Comparison of ENCODE assay signal across 8 cellular contexts in the genomic region with DNA sequence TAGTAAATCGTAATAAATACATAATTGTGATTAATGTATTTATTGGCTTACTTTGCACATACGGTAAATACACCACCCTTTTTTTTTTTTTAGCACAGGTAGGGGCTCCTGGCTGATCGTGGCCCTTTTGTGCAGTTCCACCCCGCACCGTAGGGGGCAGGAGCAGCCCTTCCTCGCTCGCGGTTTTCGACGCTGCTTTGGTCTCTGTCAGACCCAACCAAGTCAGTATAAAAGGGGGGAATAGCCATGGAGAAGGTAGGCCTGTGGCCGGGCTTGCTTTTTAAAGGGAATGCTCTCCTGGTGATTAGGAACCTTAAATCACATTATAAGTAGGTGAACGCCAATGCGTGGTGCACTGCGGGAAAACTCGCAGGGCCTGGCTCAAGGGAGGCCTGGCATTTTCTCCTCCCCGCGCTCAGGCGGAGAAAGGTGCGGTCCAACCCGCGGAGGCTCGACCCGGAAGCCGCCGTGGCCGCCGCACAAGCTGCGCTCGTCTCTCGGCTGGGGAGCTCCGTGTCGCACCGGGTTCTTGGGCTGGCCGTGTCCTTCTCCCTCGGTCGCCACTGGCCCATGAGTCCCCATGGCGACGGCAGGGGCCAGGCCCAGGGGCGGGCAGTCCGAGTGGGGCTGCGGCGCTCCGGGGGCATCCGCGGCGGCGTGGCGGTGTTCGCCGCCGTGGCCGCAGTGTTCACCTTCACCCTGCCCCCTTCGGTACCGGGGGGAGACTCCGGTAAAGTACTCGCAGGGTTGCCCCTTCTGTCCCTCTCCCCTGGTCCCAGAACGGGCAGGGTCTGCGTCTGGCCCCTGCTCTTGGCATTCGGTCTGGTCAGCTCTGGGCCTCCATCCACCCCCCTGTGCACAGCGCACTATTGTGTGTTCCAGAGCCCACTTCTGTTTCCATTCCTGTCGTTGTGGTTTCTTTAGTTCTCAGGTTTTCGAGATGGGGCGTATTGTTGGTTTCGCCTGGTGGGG. TPM values are rescaled to one million over a fixed set of nuclear protein-coding genes. Genes with fewer than 3 reads are reported as not detected.
DNase-seq lines count a peak whose midpoint lies in the region; ATAC-seq and TF ChIP-seq lines count a peak whose summit lies in the region.

A gene (plus strand): TSS at position 454 of the 972 bp plus-strand sequence. CDS start 117 bp downstream, at position 571.

- peak; percentile 69 to 74 for TF ChIP-seq RAD21 in liver (IDR thresholded peaks at IDR 0.05)

- H3K9me3 ChIP-seq in CD4-positive, CD25-positive, alpha-beta regulatory T cell (ENCODE audit: control insufficient read depth in 2 of 2, low read length in 2 of 2) = no peaks in the 10 kb centered on the region
- H3K9me3 ChIP-seq in liver (ENCODE audit: control insufficient read depth in 4 of 4, low read length in 3 of 4) = no peaks in the 10 kb centered on the region

- no peaks in the 10 kb centered on the region for H3K9me3 Mint-ChIP-seq in CD4-positive, CD25-positive, alpha-beta regulatory T cell

- H3K36me3 ChIP-seq in CD4-positive, CD25-positive, alpha-beta regulatory T cell (ENCODE audit: control insufficient read depth, insufficient read depth, low read length) = no peaks in the 10 kb centered on the region
- H3K36me3 ChIP-seq in liver (ENCODE audit: control insufficient read depth in 4 of 4, insufficient read depth in 3 of 4, low read depth in 1 of 4, low read length in 3 of 4) = no peaks in the 10 kb centered on the region

- peak within 1 kb of the TSS; percentile 91 to 99 (median 96) for H3K27ac Mint-ChIP-seq in CD4-positive, CD25-positive, alpha-beta regulatory T cell

- peak; percentile 82 to 94 (median 94) for DNase-seq in CD4-positive, CD25-positive, alpha-beta regulatory T cell
- DNase-seq in NCI-H748 (lab: John Stamatoyannopoulos, UW; ENCODE audit: unreplicated experiment) (peak; percentile 90), dorsolateral prefrontal cortex (peak; percentile 71 to 89 (median 79))
- peak; percentile 90 to 92 for DNase-seq in activated CD4-positive, alpha-beta T cell treated with anti-CD3 and anti-CD28 coated beads, Interleukin-2, amount 50 U/mL, for 4 hours
- peak; percentile 93 for DNase-seq in stimulated activated CD4-positive, alpha-beta T cell treated with anti-CD3 and anti-CD28 coated beads, Interleukin-4, amount 100 ng/mL, for 24 hours

- no peaks in the 10 kb centered on the region for H3K36me3 Mint-ChIP-seq in CD4-positive, CD25-positive, alpha-beta regulatory T cell

- peak within 1 kb of the TSS; percentile 95 for H3K4me3 ChIP-seq in CD4-positive, CD25-positive, alpha-beta regulatory T cell (ENCODE audit: low read depth, low read length)
- H3K4me3 ChIP-seq in dorsolateral prefrontal cortex (peak within 1 kb of the TSS; percentile 37 to 100 (median 94)), liver (ENCODE audit: low read depth in 1 of 3, low read length in 3 of 3) (peak within 1 kb of the TSS; percentile 92 to 98 (median 93))

- H3K27me3 ChIP-seq in CD4-positive, CD25-positive, alpha-beta regulatory T cell (ENCODE audit: control insufficient read depth, insufficient read depth, low read length) = peaks cover 5% of the 10 kb centered on the region
- H3K27me3 ChIP-seq in dorsolateral prefrontal cortex (no peaks in the 10 kb centered on the region), liver (ENCODE audit: control insufficient read depth in 4 of 4, insufficient read depth in 4 of 4, low read length in 3 of 4) (no peaks in the 10 kb centered on the region)

- peak within 1 kb of the TSS; percentile 89 to 92 for H3K9ac ChIP-seq in liver (ENCODE audit: low read depth in 1 of 2, low read length in 2 of 2)

- WGBS in liver = under 1% methylated on average over 64 of the region's 64 CpGs

- H3K4me1 ChIP-seq in CD4-positive, CD25-positive, alpha-beta regulatory T cell (ENCODE audit: control insufficient read depth, insufficient read depth, low read length, poor library complexity, severe bottlenecking) = peaks cover 33% of the 10 kb centered on the region
- H3K4me1 ChIP-seq in liver (ENCODE audit: control insufficient read depth in 4 of 4, insufficient read depth in 4 of 4, low read length in 3 of 4) = peaks cover 7 to 25% (median 20%) of the 10 kb centered on the region in 4 donors

- H3K27ac ChIP-seq in CD4-positive, CD25-positive, alpha-beta regulatory T cell (ENCODE audit: insufficient read depth, low read length, poor library complexity, severe bottlenecking) = peak within 1 kb of the TSS; percentile 82
- H3K27ac ChIP-seq in dorsolateral prefrontal cortex (peak within 1 kb of the TSS; percentile 11 to 98 (median 91)), liver (ENCODE audit: low read depth in 1 of 2, low read length in 2 of 2) (peak within 1 kb of the TSS; percentile 74 to 83)

- peaks cover 34 to 52% (median 40%) of the 10 kb centered on the region in 4 donors for H3K4me1 Mint-ChIP-seq in CD4-positive, CD25-positive, alpha-beta regulatory T cell

- intact Hi-C loops in dorsolateral prefrontal cortex (cut with DNase I) = loop anchor here (5.0 to 10.0 kb wide), 3 partner anchors 685 to 1307 kb away; a partner anchor contains a TSS

- H3K27me3 Mint-ChIP-seq in CD4-positive, CD25-positive, alpha-beta regulatory T cell = peaks cover 3% of the 10 kb centered on the region

- peak within 1 kb of the TSS in 3 of 4 donors; percentile 92 to 99 (median 96) for H3K4me3 Mint-ChIP-seq in CD4-positive, CD25-positive, alpha-beta regulatory T cell

- ATAC-seq in CD4-positive, CD25-positive, alpha-beta regulatory T cell (ENCODE audit: low read depth in 2 of 2) = peak; percentile 93
- peak; percentile 84 for ATAC-seq in GM19372 (IDR thresholded peaks at IDR 0.05; ENCODE audit: low read depth, unreplicated experiment)
- ATAC-seq in HG03558 (IDR thresholded peaks at IDR 0.05; ENCODE audit: extremely low read depth, unreplicated experiment) = peak; percentile 66

- TF ChIP-seq CTCF in dorsolateral prefrontal cortex (IDR thresholded peaks at IDR 0.05 in 54 of 56, conservative IDR thresholded peaks at IDR 0.05 in 2 of 56; ENCODE audit: low read depth in 1 of 56, partially characterized antibody in 56 of 56) (peak; percentile 85 to 99 (median 95)), liver (IDR thresholded peaks at IDR 0.05; ENCODE audit: low read depth, low read length, missing input control) (peak; percentile 94)

TF ChIP-seq in liver, 16 proteins besides CTCF, POLR2A, EP300 and RAD21 (continues in another document):
- TF ChIP-seq HNF4G (IDR thresholded peaks at IDR 0.05) = no peak
- no peak for TF ChIP-seq FOXA1 (IDR thresholded peaks at IDR 0.05)
- TF ChIP-seq FOXA2 (IDR thresholded peaks at IDR 0.05) = no peak
- peak in 1 of 2 donors; percentile 48 for TF ChIP-seq EGR1 (IDR thresholded peaks at IDR 0.05; ENCODE audit: low read depth in 2 of 2)
- TF ChIP-seq, protein P1, sequence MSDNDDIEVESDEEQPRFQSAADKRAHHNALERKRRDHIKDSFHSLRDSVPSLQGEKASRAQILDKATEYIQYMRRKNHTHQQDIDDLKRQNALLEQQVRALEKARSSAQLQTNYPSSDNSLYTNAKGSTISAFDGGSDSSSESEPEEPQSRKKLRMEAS (IDR thresholded peaks at IDR 0.05) = peak; percentile 74
- peak; percentile 56 for TF ChIP-seq SP1 (IDR thresholded peaks at IDR 0.05)
- TF ChIP-seq, protein P2, sequence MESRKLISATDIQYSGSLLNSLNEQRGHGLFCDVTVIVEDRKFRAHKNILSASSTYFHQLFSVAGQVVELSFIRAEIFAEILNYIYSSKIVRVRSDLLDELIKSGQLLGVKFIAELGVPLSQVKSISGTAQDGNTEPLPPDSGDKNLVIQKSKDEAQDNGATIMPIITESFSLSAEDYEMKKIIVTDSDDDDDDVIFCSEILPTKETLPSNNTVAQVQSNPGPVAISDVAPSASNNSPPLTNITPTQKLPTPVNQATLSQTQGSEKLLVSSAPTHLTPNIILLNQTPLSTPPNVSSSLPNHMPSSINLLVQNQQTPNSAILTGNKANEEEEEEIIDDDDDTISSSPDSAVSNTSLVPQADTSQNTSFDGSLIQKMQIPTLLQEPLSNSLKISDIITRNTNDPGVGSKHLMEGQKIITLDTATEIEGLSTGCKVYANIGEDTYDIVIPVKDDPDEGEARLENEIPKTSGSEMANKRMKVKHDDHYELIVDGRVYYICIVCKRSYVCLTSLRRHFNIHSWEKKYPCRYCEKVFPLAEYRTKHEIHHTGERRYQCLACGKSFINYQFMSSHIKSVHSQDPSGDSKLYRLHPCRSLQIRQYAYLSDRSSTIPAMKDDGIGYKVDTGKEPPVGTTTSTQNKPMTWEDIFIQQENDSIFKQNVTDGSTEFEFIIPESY (IDR thresholded peaks at IDR 0.05) = peak; percentile 66
- TF ChIP-seq TAF1 (conservative IDR thresholded peaks at IDR 0.05) = no peak
- no peak for TF ChIP-seq RXRA (IDR thresholded peaks at IDR 0.05)
- TF ChIP-seq YY1 (IDR thresholded peaks at IDR 0.05) = peak; percentile 76
- peak in 1 of 2 donors; percentile 61 for TF ChIP-seq GABPA (IDR thresholded peaks at IDR 0.05 in 1 of 2, conservative IDR thresholded peaks at IDR 0.05 in 1 of 2)
- TF ChIP-seq, protein P3, sequence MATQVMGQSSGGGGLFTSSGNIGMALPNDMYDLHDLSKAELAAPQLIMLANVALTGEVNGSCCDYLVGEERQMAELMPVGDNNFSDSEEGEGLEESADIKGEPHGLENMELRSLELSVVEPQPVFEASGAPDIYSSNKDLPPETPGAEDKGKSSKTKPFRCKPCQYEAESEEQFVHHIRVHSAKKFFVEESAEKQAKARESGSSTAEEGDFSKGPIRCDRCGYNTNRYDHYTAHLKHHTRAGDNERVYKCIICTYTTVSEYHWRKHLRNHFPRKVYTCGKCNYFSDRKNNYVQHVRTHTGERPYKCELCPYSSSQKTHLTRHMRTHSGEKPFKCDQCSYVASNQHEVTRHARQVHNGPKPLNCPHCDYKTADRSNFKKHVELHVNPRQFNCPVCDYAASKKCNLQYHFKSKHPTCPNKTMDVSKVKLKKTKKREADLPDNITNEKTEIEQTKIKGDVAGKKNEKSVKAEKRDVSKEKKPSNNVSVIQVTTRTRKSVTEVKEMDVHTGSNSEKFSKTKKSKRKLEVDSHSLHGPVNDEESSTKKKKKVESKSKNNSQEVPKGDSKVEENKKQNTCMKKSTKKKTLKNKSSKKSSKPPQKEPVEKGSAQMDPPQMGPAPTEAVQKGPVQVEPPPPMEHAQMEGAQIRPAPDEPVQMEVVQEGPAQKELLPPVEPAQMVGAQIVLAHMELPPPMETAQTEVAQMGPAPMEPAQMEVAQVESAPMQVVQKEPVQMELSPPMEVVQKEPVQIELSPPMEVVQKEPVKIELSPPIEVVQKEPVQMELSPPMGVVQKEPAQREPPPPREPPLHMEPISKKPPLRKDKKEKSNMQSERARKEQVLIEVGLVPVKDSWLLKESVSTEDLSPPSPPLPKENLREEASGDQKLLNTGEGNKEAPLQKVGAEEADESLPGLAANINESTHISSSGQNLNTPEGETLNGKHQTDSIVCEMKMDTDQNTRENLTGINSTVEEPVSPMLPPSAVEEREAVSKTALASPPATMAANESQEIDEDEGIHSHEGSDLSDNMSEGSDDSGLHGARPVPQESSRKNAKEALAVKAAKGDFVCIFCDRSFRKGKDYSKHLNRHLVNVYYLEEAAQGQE (IDR thresholded peaks at IDR 0.05) = no peak
- TF ChIP-seq JUND (IDR thresholded peaks at IDR 0.05) = no peak

RNA-seq across cellular contexts. Expression of the gene that starts here (rescaled TPM):
- total RNA-seq in CD4-positive, CD25-positive, alpha-beta regulatory T cell = 29.0 TPM
- polyA plus RNA-seq in CD4-positive, CD25-positive, alpha-beta regulatory T cell = 10 to 100 TPM; 10.3 to 11.7 (median 11.0) TPM
- total RNA-seq in dorsolateral prefrontal cortex (10 to 100 TPM; 20.8 to 56.5 (median 39.2) TPM), liver (10 to 100 TPM; 10.1 to 11.6 TPM)
- polyA plus RNA-seq in liver = 1 to 10 TPM; 4.9 to 7.9 TPM

Comparison
In these comparisons a context has a peak if more than half of its experiments do, and no peak if none do; other contexts are left out.
1. Peak in every context shown above with its lines: DNase-seq, ATAC-seq, H3K4me3 ChIP-seq and H3K27ac ChIP-seq.